13 cellular contexts compared by ENCODE assay signal in the genomic region with DNA sequence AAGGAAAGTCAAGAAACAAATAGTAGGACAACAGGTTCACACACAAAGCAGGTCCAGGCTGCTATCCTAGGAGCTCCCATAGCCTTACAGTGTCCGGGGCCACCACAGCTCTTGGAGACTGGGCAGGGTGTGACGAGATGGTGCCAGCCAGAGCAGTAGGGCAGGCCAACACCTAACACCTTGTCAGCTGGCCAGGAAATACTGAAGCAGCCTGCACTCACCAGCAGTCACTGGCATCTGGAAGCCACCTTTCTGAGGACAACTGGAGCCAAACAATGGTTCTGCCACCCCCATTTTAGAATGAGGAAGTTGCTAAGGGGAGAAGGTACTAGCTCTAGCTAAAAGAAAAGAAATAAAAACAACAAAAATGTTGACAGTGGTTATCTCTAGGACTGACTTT. TPM values are rescaled to one million over a fixed set of nuclear protein-coding genes. Genes with fewer than 3 reads are reported as not detected.
DNase-seq lines count a peak whose midpoint lies in the region; ATAC-seq and TF ChIP-seq lines count a peak whose summit lies in the region.
"Had no signal": no experiment of that assay in that cellular context is flagged by ENCODE, and none has a peak within 500 bp of the region (broad histone marks: within the 10 kb centered on the region; RNA-seq: fewer than 3 reads in every experiment).

No MANE protein-coding gene starts in this region.

- H3K4me1 Mint-ChIP-seq in stimulated activated naive CD8-positive, alpha-beta T cell treated with anti-CD3 and anti-CD28 coated beads, Interleukin-15, Interleukin-2, amounts not matched to agents 100 ng/mL and 50 ng/mL, for 24 hours (ENCODE audit: low read depth): peaks cover 77% of the 10 kb centered on the region
- H3K4me1 Mint-ChIP-seq in stimulated activated naive CD8-positive, alpha-beta T cell treated with anti-CD3 and anti-CD28 coated beads, Interleukin-15, amount 100 ng/mL, for 72 hours: peaks cover 85% of the 10 kb centered on the region
- peaks cover 55% of the 10 kb centered on the region for H3K4me1 Mint-ChIP-seq in chondrocyte (ENCODE audit: low read depth)

- H3K79me2 ChIP-seq in osteoblast (ENCODE audit: insufficient read depth, low read length): peaks cover 88% of the 10 kb centered on the region

- no peaks in the 10 kb centered on the region for H3K27me3 ChIP-seq in mucosa of rectum (ENCODE audit: control insufficient read depth in 2 of 2, insufficient read depth in 2 of 2, low read length in 2 of 2)
- no peaks in the 10 kb centered on the region for H3K27me3 ChIP-seq in aorta (ENCODE audit: control insufficient read depth in 1 of 2, insufficient read depth in 2 of 2, low read length in 1 of 2)
- no peaks in the 10 kb centered on the region for H3K27me3 ChIP-seq in osteoblast (ENCODE audit: insufficient read depth, low read length)
- H3K27me3 ChIP-seq: SJCRH30 had no signal

- H3K9me3 ChIP-seq in mucosa of rectum (ENCODE audit: control insufficient read depth in 2 of 2, low read length in 2 of 2) (no peaks in the 10 kb centered on the region), aorta (ENCODE audit: control insufficient read depth, low read length) (no peaks in the 10 kb centered on the region), osteoblast (ENCODE audit: low read depth, low read length) (no peaks in the 10 kb centered on the region)
- H3K9me3 ChIP-seq: SJCRH30 had no signal

- H3K4me1 ChIP-seq in mucosa of rectum (ENCODE audit: control insufficient read depth in 2 of 2, insufficient read depth in 2 of 2, low read length in 2 of 2) (peaks cover 70 to 71% of the 10 kb centered on the region in 2 donors), aorta (ENCODE audit: control insufficient read depth in 1 of 2, insufficient read depth in 2 of 2, low read length in 2 of 2) (peaks cover 6 to 19% of the 10 kb centered on the region in 2 donors), osteoblast (ENCODE audit: insufficient read depth, low read length) (peaks cover 33% of the 10 kb centered on the region)

- intact Hi-C loops in aorta (cut with DNase I): loop anchor here in 1 of 2 donors (10.0 kb wide), 1 partner anchor 395 kb away; no protein-coding TSS in a partner anchor

- H3K9ac ChIP-seq in mucosa of rectum (ENCODE audit: low read depth in 1 of 2, low read length in 2 of 2): peak overlapping the region in 1 of 2 donors; percentile 30

- no peak overlapping the region for H3K4me3 Mint-ChIP-seq in stimulated activated naive CD8-positive, alpha-beta T cell treated with anti-CD3 and anti-CD28 coated beads, Interleukin-15, Interleukin-2, amounts not matched to agents 100 ng/mL and 50 ng/mL, for 24 hours
- peak overlapping the region in 1 of 2 donors; percentile 16 for H3K4me3 Mint-ChIP-seq in stimulated activated naive CD8-positive, alpha-beta T cell treated with anti-CD3 and anti-CD28 coated beads, Interleukin-15, amount 100 ng/mL, for 72 hours
- H3K4me3 Mint-ChIP-seq in chondrocyte (ENCODE audit: unreplicated experiment): no peak overlapping the region

- H2AFZ ChIP-seq in osteoblast (ENCODE audit: low read length): no peak overlapping the region

- H3K27ac ChIP-seq in mucosa of rectum (ENCODE audit: low read depth in 2 of 2, low read length in 2 of 2) (peak overlapping the region; percentile 20 to 67), aorta (ENCODE audit: low read depth in 1 of 2, low read length in 2 of 2) (peak overlapping the region; percentile 20 to 81), osteoblast (ENCODE audit: low read depth, low read length) (no peak overlapping the region)
- H3K27ac ChIP-seq: SJCRH30 had no signal

- no peak overlapping the region for H3K4me2 ChIP-seq in osteoblast (ENCODE audit: insufficient read depth, low read length)

- TF ChIP-seq CTCF in chondrocyte (IDR thresholded peaks at IDR 0.05): no peak
- no peak for TF ChIP-seq CTCF in osteoblast (IDR thresholded peaks at IDR 0.05; ENCODE audit: extremely low read depth, low read depth, low read length)

- no peaks in the 10 kb centered on the region for H3K9me3 Mint-ChIP-seq in stimulated activated naive CD8-positive, alpha-beta T cell treated with anti-CD3 and anti-CD28 coated beads, Interleukin-15, Interleukin-2, amounts not matched to agents 100 ng/mL and 50 ng/mL, for 24 hours
- H3K9me3 Mint-ChIP-seq in stimulated activated naive CD8-positive, alpha-beta T cell treated with anti-CD3 and anti-CD28 coated beads, Interleukin-15, amount 100 ng/mL, for 72 hours: peaks cover 0 to 12% of the 10 kb centered on the region in 2 donors
- H3K9me3 Mint-ChIP-seq in chondrocyte (ENCODE audit: low read depth): no peaks in the 10 kb centered on the region

- peaks cover 39% of the 10 kb centered on the region for H3K36me3 Mint-ChIP-seq in stimulated activated naive CD8-positive, alpha-beta T cell treated with anti-CD3 and anti-CD28 coated beads, Interleukin-15, Interleukin-2, amounts not matched to agents 100 ng/mL and 50 ng/mL, for 24 hours (ENCODE audit: low read depth)
- H3K36me3 Mint-ChIP-seq in chondrocyte (ENCODE audit: low read depth): peaks cover 6% of the 10 kb centered on the region

- H3K27ac Mint-ChIP-seq in stimulated activated naive CD8-positive, alpha-beta T cell treated with anti-CD3 and anti-CD28 coated beads, Interleukin-15, Interleukin-2, amounts not matched to agents 100 ng/mL and 50 ng/mL, for 24 hours: peak overlapping the region; percentile 57
- H3K27ac Mint-ChIP-seq in stimulated activated naive CD8-positive, alpha-beta T cell treated with anti-CD3 and anti-CD28 coated beads, Interleukin-15, amount 100 ng/mL, for 72 hours: no peak overlapping the region
- H3K27ac Mint-ChIP-seq in chondrocyte (ENCODE audit: unreplicated experiment): peak overlapping the region; percentile 17

- ATAC-seq in stimulated activated naive CD8-positive, alpha-beta T cell treated with anti-CD3 and anti-CD28 coated beads, Interleukin-15, amount 100 ng/mL, for 72 hours: no peak
- ATAC-seq in aorta (ENCODE audit: low FRiP score) (no peak), GM19463 (IDR thresholded peaks at IDR 0.05; ENCODE audit: unreplicated experiment) (no peak)

- WGBS in aorta, 2 donors: 5 to 15% methylated on average over 2 of the region's 2 CpGs

- no peak overlapping the region for H3K4me3 ChIP-seq in mucosa of rectum (ENCODE audit: low read length in 2 of 2)
- no peak overlapping the region for H3K4me3 ChIP-seq in aorta (ENCODE audit: low read length in 2 of 2)
- no peak overlapping the region for H3K4me3 ChIP-seq in osteoblast (ENCODE audit: insufficient read depth, low read length)
- H3K4me3 ChIP-seq: SJCRH30 had no signal

- H3K36me3 ChIP-seq in mucosa of rectum (ENCODE audit: control insufficient read depth in 2 of 2, insufficient read depth in 2 of 2, low read length in 2 of 2) (peaks cover 18 to 21% of the 10 kb centered on the region in 2 donors), aorta (ENCODE audit: control insufficient read depth in 1 of 2, insufficient read depth in 2 of 2, low read length in 1 of 2) (peaks cover 0 to 2% of the 10 kb centered on the region in 2 donors), osteoblast (ENCODE audit: insufficient read depth, low read length) (peaks cover 26% of the 10 kb centered on the region)

- H3K27me3 Mint-ChIP-seq in stimulated activated naive CD8-positive, alpha-beta T cell treated with anti-CD3 and anti-CD28 coated beads, Interleukin-15, Interleukin-2, amounts not matched to agents 100 ng/mL and 50 ng/mL, for 24 hours: no peaks in the 10 kb centered on the region
- H3K27me3 Mint-ChIP-seq in stimulated activated naive CD8-positive, alpha-beta T cell treated with anti-CD3 and anti-CD28 coated beads, Interleukin-15, amount 100 ng/mL, for 72 hours: no peaks in the 10 kb centered on the region
- H3K27me3 Mint-ChIP-seq in chondrocyte (ENCODE audit: low read depth): no peaks in the 10 kb centered on the region

- H4K20me1 ChIP-seq in osteoblast (ENCODE audit: insufficient read depth, low read length): peaks cover 44% of the 10 kb centered on the region

- DNase-seq in stimulated activated naive CD8-positive, alpha-beta T cell treated with anti-CD3 and anti-CD28 coated beads, Interleukin-15, amount 100 ng/mL, for 72 hours: no peak
- DNase-seq in chondrocyte (ENCODE audit: low spot score) (no peak), aorta (peak in 1 of 2 donors; percentile 77), osteoblast (ENCODE audit: insufficient read length, low spot score, missing footprints) (no peak), NCI-H345 treated with DMSO at 0.1 percent for 48 hours (lab: John Stamatoyannopoulos, UW; ENCODE audit: unreplicated experiment) (no peak)
- DNase-seq: activated CD8-positive, alpha-beta memory T cell treated with anti-CD3 and anti-CD28 coated beads, Interleukin-2, amount 50 U/mL, for 4 hours; COR-L47; cortex of kidney; NCI-H1417; SJCRH30 had no signal

RNA-seq across cellular contexts. Expression of gene CCDC12, which starts 47.2 kb away (rescaled TPM):
- total RNA-seq in chondrocyte (21.8 to 23.3 TPM (median 22.3 TPM) in 3 replicates), aorta (10 to 100 TPM; 30.5 to 35.9 TPM), osteoblast (17.4 and 20.6 TPM in 2 replicates)
- 10 to 100 TPM; 43.5 to 46.5 TPM for polyA plus RNA-seq in aorta

RNA-seq across cellular contexts. Expression of gene NBEAL2, which starts 50.1 kb away (rescaled TPM):
- total RNA-seq in chondrocyte (15.9 to 18.1 TPM (median 16.5 TPM) in 3 replicates), aorta (10 to 100 TPM; 26.2 to 45.8 TPM), osteoblast (2.1 and 4.3 TPM in 2 replicates)
- 10 to 100 TPM in 1 of 2 donors, 1 to 10 TPM in 1; 6.3 to 55.8 TPM for polyA plus RNA-seq in aorta

RNA-seq across cellular contexts. Expression of gene PTH1R, which starts 51.8 kb away (rescaled TPM):
- 2.4 to 6.3 TPM (median 3.1 TPM) in 3 replicates for total RNA-seq in chondrocyte
- 1 to 10 TPM; 6.6 to 6.7 TPM for total RNA-seq in aorta
- 10 to 100 TPM in 1 of 2 donors, 1 to 10 TPM in 1; 8.4 to 38.6 TPM for polyA plus RNA-seq in aorta
- 0.29 and 0.36 TPM in 2 replicates for total RNA-seq in osteoblast

Comparison
In these comparisons a context has a peak if more than half of its experiments do, and no peak if none do; other contexts are left out.
1. H3K27ac Mint-ChIP-seq: peak in stimulated activated naive CD8-positive, alpha-beta T cell treated with anti-CD3 and anti-CD28 coated beads, Interleukin-15, Interleukin-2, amounts not matched to agents 100 ng/mL and 50 ng/mL, for 24 hours (single experiment) and chondrocyte (single experiment); none in stimulated activated naive CD8-positive, alpha-beta T cell treated with anti-CD3 and anti-CD28 coated beads, Interleukin-15, amount 100 ng/mL, for 72 hours (0 of 2).